20 cellular contexts compared by ENCODE assay signal in the genomic region with DNA sequence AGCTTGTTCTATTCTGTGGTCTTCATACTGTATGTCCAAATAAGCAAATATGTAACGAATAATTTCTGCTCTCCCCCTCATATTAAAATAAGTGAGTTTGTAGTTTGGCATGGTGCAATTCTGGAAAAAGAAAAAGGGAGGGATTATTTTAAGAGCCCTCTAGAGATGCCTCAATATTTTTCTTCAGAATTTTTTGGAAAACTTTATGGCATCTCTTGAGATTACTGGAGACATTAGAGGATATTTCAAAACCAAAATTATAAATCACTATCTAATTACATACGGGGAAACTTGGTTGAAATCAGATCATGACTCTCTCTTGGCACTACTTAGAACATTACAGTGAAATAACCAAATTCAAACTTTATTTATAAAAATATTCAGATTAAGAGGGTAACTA. TPM values are rescaled to one million over a fixed set of nuclear protein-coding genes. Genes with fewer than 3 reads are reported as not detected.
"Had no signal": no experiment of that assay in that cellular context is flagged by ENCODE, and none has a peak within 500 bp of the region (broad histone marks: within the 10 kb centered on the region; RNA-seq: fewer than 3 reads in every experiment).

No MANE protein-coding gene starts in this region.

- H3K4me3 ChIP-seq: esophagus muscularis mucosa, mucosa of descending colon, pancreas had no signal

- H3K36me3 Mint-ChIP-seq: immature natural killer cell; naive thymus-derived CD8-positive, alpha-beta T cell; stimulated activated effector memory CD8-positive, alpha-beta T cell treated with anti-CD3 and anti-CD28 coated beads, Interleukin-12 subunit alpha, Interleukin-12 subunit beta, amount 100 ng/mL, for 72 hours had no signal

- H3K9me3 ChIP-seq: esophagus muscularis mucosa, mucosa of descending colon, pancreas had no signal

- H3K27ac ChIP-seq: epithelial cell of prostate, esophagus muscularis mucosa, pancreas had no signal

- H3K27me3 ChIP-seq: esophagus muscularis mucosa, pancreas had no signal

- H3K4me1 ChIP-seq: pancreas had no signal

- DNase-seq: cerebellar nuclear complex; effector memory CD8-positive, alpha-beta T cell; immature natural killer cell; left colon; mucosa of descending colon; naive thymus-derived CD8-positive, alpha-beta T cell; pancreas; right cardiac atrium; stimulated activated CD4-positive, alpha-beta T cell treated with anti-CD3 and anti-CD28 coated beads, Interleukin-4, amount 100 ng/mL, for 1 hour; stimulated activated CD8-positive, alpha-beta memory T cell treated with anti-CD3 and anti-CD28 coated beads, Interleukin-4, amount 100 ng/mL, for 48 hours; substantia nigra; trophoblast cell had no signal

- H3K9me3 Mint-ChIP-seq: dendritic cell treated with granulocyte-macrophage colony-stimulating factor and Interleukin-4, amounts not matched to agents 40 ng/mL and 50 ng/mL, for 4 days; effector memory CD8-positive, alpha-beta T cell; naive thymus-derived CD8-positive, alpha-beta T cell; stimulated activated effector memory CD8-positive, alpha-beta T cell treated with anti-CD3 and anti-CD28 coated beads, Interleukin-12 subunit alpha, Interleukin-12 subunit beta, amount 100 ng/mL, for 72 hours; stimulated activated naive CD8-positive, alpha-beta T cell treated with anti-CD3 and anti-CD28 coated beads, Interleukin-15, Interleukin-2, amounts not matched to agents 100 ng/mL and 50 ng/mL, for 24 hours had no signal

- H3K36me3 ChIP-seq: esophagus muscularis mucosa, pancreas had no signal

- ATAC-seq: effector memory CD8-positive, alpha-beta T cell; left colon; mucosa of descending colon; naive thymus-derived CD8-positive, alpha-beta T cell; stimulated activated effector memory CD8-positive, alpha-beta T cell treated with anti-CD3 and anti-CD28 coated beads, Interleukin-12 subunit alpha, Interleukin-12 subunit beta, amount 100 ng/mL, for 72 hours had no signal

- H3K4me3 Mint-ChIP-seq: dendritic cell treated with granulocyte-macrophage colony-stimulating factor and Interleukin-4, amounts not matched to agents 40 ng/mL and 50 ng/mL, for 4 days; effector memory CD8-positive, alpha-beta T cell; immature natural killer cell; naive thymus-derived CD8-positive, alpha-beta T cell; stimulated activated effector memory CD8-positive, alpha-beta T cell treated with anti-CD3 and anti-CD28 coated beads, Interleukin-12 subunit alpha, Interleukin-12 subunit beta, amount 100 ng/mL, for 72 hours; stimulated activated naive CD8-positive, alpha-beta T cell treated with anti-CD3 and anti-CD28 coated beads, Interleukin-15, Interleukin-2, amounts not matched to agents 100 ng/mL and 50 ng/mL, for 24 hours had no signal

- H3K27me3 Mint-ChIP-seq: dendritic cell treated with granulocyte-macrophage colony-stimulating factor and Interleukin-4, amounts not matched to agents 40 ng/mL and 50 ng/mL, for 4 days; effector memory CD8-positive, alpha-beta T cell had no signal

- H3K27ac Mint-ChIP-seq: dendritic cell treated with granulocyte-macrophage colony-stimulating factor and Interleukin-4, amounts not matched to agents 40 ng/mL and 50 ng/mL, for 4 days; effector memory CD8-positive, alpha-beta T cell; immature natural killer cell; naive thymus-derived CD8-positive, alpha-beta T cell; progenitor cell of endocrine pancreas; stimulated activated effector memory CD8-positive, alpha-beta T cell treated with anti-CD3 and anti-CD28 coated beads, Interleukin-12 subunit alpha, Interleukin-12 subunit beta, amount 100 ng/mL, for 72 hours; stimulated activated naive CD8-positive, alpha-beta T cell treated with anti-CD3 and anti-CD28 coated beads, Interleukin-15, Interleukin-2, amounts not matched to agents 100 ng/mL and 50 ng/mL, for 24 hours had no signal

RNA-seq across cellular contexts. Expression of gene HPGDS, which starts 8.1 kb away (rescaled TPM):
- total RNA-seq: fibroblast of villous mesenchyme; lung microvascular endothelial cell; naive thymus-derived CD8-positive, alpha-beta T cell; progenitor cell of endocrine pancreas had no signal
